In the genomic region with DNA sequence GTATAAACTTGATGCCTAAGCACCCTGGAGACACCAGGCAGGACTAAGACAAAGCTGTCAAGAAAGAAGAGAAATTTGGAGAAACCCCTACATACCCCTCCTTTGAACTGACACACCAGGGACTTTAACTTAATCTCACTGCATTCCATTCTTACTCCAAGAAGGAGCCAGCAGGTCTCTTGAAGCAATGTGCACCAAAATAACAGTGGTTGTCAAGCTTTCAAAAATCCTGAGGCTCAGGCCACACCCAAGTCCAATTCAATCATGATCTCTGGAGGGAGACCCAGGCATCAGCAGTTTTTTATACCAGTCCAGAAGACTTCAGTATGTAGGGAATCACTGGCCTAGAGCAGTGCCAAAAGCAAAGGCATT, we compare ENCODE assay signal across 13 cellular contexts.
"Had no signal": no experiment of that assay in that cellular context is flagged by ENCODE, and none has a peak within 500 bp of the region (broad histone marks: within the 10 kb centered on the region; RNA-seq: fewer than 3 reads in every experiment).

No MANE protein-coding gene starts in this region.

- H3K36me3 ChIP-seq: ovary, tibial artery had no signal

- H3K27ac ChIP-seq: ovary, tibial artery had no signal

- H3K27me3 ChIP-seq: ovary, tibial artery had no signal

- H3K4me3 ChIP-seq: ovary, tibial artery had no signal

- H3K9me3 ChIP-seq: ovary, tibial artery had no signal

- DNase-seq: activated CD4-positive, alpha-beta T cell treated with anti-CD3 and anti-CD28 coated beads, Interleukin-2, amount 50 U/mL, for 4 hours; activated CD4-positive, CD25-positive, alpha-beta regulatory T cell treated with anti-CD3 and anti-CD28 coated beads, Interleukin-2, amount 50 U/mL, for 72 hours; activated naive CD4-positive, alpha-beta T cell; activated naive CD8-positive, alpha-beta T cell treated with anti-CD3 and anti-CD28 coated beads, Interleukin-2, amount 10 ng/mL, durations not matched to agents 7 days and 5 days; activated T-cell treated with anti-CD3 and anti-CD28 coated beads for 4 hours; anterior cingulate cortex; dermis blood vessel endothelial cell; effector memory CD8-positive, alpha-beta T cell; hypothalamus; ovary; stimulated activated CD4-positive, alpha-beta T cell treated with anti-CD3 and anti-CD28 coated beads, Interleukin-2, amount 100 ng/mL, for 48 hours; tibial artery had no signal

- ATAC-seq: effector memory CD8-positive, alpha-beta T cell; stimulated activated memory B cell treated with anti-CD40 and anti-IgM and Interleukin-4, amounts not matched to agents 10 μg/mL and 1 μg/mL and 100 μg/mL, for 72 hours had no signal
